Comparison of ENCODE assay signal across 3 cellular contexts in the genomic region with DNA sequence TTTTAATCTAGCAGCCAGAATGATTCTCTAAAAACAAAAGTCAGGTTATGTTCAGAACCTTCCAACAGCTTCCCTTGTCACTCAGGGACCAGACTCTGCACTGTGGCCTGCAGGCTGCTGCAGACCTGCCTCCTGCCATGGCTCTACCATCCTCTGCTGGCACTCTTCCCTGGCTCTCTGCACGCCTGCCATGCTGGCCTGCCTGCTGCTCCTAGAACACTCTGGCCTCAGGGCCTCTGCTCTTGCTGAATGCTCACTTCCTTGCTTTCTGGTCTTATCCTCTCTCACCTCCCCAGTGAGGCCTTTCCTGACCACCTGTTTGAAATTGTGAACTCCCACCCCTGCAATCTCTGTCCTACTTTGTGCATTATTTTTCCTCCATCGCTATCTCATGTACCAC.
TF ChIP-seq lines count a peak whose summit lies in the region.

No MANE protein-coding gene starts in this region.

TF ChIP-seq in liver, 16 proteins besides CTCF, POLR2A, EP300 and RAD21:
- TF ChIP-seq JUND (IDR thresholded peaks at IDR 0.05) (no peak), TAF1 (conservative IDR thresholded peaks at IDR 0.05) (no peak), ZBTB33 (IDR thresholded peaks at IDR 0.05) (no peak), EGR1 (IDR thresholded peaks at IDR 0.05; ENCODE audit: low read depth in 2 of 2) (no peak), HNF4G (IDR thresholded peaks at IDR 0.05) (no peak), SP1 (IDR thresholded peaks at IDR 0.05) (no peak), YY1 (IDR thresholded peaks at IDR 0.05) (peak; percentile 14), NR2F2 (IDR thresholded peaks at IDR 0.05) (no peak), HNF4A (conservative IDR thresholded peaks at IDR 0.05) (peak; percentile 43 to 51), RXRA (IDR thresholded peaks at IDR 0.05) (no peak), FOXA2 (IDR thresholded peaks at IDR 0.05) (no peak), GABPA (IDR thresholded peaks at IDR 0.05 in 1 of 2, conservative IDR thresholded peaks at IDR 0.05 in 1 of 2) (no peak), FOXA1 (IDR thresholded peaks at IDR 0.05) (no peak)
- TF ChIP-seq, protein P1, sequence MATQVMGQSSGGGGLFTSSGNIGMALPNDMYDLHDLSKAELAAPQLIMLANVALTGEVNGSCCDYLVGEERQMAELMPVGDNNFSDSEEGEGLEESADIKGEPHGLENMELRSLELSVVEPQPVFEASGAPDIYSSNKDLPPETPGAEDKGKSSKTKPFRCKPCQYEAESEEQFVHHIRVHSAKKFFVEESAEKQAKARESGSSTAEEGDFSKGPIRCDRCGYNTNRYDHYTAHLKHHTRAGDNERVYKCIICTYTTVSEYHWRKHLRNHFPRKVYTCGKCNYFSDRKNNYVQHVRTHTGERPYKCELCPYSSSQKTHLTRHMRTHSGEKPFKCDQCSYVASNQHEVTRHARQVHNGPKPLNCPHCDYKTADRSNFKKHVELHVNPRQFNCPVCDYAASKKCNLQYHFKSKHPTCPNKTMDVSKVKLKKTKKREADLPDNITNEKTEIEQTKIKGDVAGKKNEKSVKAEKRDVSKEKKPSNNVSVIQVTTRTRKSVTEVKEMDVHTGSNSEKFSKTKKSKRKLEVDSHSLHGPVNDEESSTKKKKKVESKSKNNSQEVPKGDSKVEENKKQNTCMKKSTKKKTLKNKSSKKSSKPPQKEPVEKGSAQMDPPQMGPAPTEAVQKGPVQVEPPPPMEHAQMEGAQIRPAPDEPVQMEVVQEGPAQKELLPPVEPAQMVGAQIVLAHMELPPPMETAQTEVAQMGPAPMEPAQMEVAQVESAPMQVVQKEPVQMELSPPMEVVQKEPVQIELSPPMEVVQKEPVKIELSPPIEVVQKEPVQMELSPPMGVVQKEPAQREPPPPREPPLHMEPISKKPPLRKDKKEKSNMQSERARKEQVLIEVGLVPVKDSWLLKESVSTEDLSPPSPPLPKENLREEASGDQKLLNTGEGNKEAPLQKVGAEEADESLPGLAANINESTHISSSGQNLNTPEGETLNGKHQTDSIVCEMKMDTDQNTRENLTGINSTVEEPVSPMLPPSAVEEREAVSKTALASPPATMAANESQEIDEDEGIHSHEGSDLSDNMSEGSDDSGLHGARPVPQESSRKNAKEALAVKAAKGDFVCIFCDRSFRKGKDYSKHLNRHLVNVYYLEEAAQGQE (IDR thresholded peaks at IDR 0.05) = no peak
- TF ChIP-seq, protein P2, sequence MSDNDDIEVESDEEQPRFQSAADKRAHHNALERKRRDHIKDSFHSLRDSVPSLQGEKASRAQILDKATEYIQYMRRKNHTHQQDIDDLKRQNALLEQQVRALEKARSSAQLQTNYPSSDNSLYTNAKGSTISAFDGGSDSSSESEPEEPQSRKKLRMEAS (IDR thresholded peaks at IDR 0.05) = peak; percentile 57
- TF ChIP-seq, protein P3, sequence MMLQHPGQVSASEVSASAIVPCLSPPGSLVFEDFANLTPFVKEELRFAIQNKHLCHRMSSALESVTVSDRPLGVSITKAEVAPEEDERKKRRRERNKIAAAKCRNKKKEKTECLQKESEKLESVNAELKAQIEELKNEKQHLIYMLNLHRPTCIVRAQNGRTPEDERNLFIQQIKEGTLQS (IDR thresholded peaks at IDR 0.05) = no peak

TF ChIP-seq in HepG2, 621 proteins besides CTCF, POLR2A, EP300 and RAD21:
- TF ChIP-seq ZNF7 (CRISPR knock-in tag; IDR thresholded peaks at IDR 0.05) (no peak), ZNF75D (CRISPR knock-in tag; IDR thresholded peaks at IDR 0.05; ENCODE audit: borderline replicate concordance) (no peak), KMT2A (CRISPR knock-in tag; IDR thresholded peaks at IDR 0.05) (no peak), HIVEP1 (CRISPR knock-in tag; IDR thresholded peaks at IDR 0.05) (no peak), MXD4 (CRISPR knock-in tag; IDR thresholded peaks at IDR 0.05) (no peak)

TF ChIP-seq in H1, 55 proteins besides CTCF, POLR2A, EP300 and RAD21:
- TF ChIP-seq SRF (IDR thresholded peaks at IDR 0.05; ENCODE audit: low read depth, low read length) (no peak), YY1 (IDR thresholded peaks at IDR 0.05; ENCODE audit: low read depth, low read length) (no peak), SUZ12 (IDR thresholded peaks at IDR 0.05; ENCODE audit: low read length) (no peak), KDM1A (IDR thresholded peaks at IDR 0.05; ENCODE audit: borderline replicate concordance, low read length) (no peak), PHF8 (conservative IDR thresholded peaks at IDR 0.05; ENCODE audit: low read depth, low read length) (no peak), BCL11A (IDR thresholded peaks at IDR 0.05; ENCODE audit: low read depth in 2 of 2, low read length in 2 of 2) (no peak), CBX5 (IDR thresholded peaks at IDR 0.05; ENCODE audit: low read depth, low read length) (no peak), RFX5 (IDR thresholded peaks at IDR 0.05; ENCODE audit: borderline replicate concordance, low read depth, low read length) (no peak), CBX8 (IDR thresholded peaks at IDR 0.05; ENCODE audit: borderline replicate concordance, low read depth, low read length) (no peak), NRF1 (IDR thresholded peaks at IDR 0.05; ENCODE audit: low read depth, low read length) (no peak), BACH1 (IDR thresholded peaks at IDR 0.05; ENCODE audit: low read length) (no peak), HDAC6 (IDR thresholded peaks at IDR 0.05; ENCODE audit: low read depth, low read length) (no peak), USF2 (IDR thresholded peaks at IDR 0.05; ENCODE audit: low read length) (no peak), CEBPB (IDR thresholded peaks at IDR 0.05; ENCODE audit: low read depth, low read length) (no peak), CTBP2 (IDR thresholded peaks at IDR 0.05; ENCODE audit: borderline replicate concordance, insufficient read depth, insufficient read length, low read length) (no peak), SP4 (IDR thresholded peaks at IDR 0.05; ENCODE audit: low read length) (no peak)
- TF ChIP-seq, protein P3 (IDR thresholded peaks at IDR 0.05; ENCODE audit: insufficient read depth, low read depth, low read length) = no peak
- TF ChIP-seq, protein P2 (IDR thresholded peaks at IDR 0.05) = no peak
- TF ChIP-seq, protein P4, sequence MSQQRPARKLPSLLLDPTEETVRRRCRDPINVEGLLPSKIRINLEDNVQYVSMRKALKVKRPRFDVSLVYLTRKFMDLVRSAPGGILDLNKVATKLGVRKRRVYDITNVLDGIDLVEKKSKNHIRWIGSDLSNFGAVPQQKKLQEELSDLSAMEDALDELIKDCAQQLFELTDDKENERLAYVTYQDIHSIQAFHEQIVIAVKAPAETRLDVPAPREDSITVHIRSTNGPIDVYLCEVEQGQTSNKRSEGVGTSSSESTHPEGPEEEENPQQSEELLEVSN (IDR thresholded peaks at IDR 0.05) = no peak
